26 cellular contexts compared by ENCODE assay signal in the genomic region with DNA sequence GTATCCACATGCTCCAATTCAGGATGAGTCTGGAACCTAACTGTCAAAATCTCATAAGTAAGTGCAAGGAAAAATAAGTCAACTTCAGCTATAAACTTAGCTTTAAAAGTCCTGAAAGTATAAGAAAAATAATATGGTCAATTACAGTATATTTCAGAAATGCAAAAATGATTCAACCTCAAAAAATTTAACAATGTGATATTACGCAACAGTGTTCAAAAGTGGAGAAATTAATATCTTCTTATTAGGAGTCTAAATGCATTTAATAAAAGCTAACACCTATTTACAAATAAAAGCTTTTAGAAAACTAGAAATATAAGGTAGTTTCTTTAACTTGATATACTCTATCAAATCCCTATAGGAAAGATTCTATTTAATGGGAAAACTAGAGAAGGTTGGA.
A peak's percentile ranks its signal among the peaks of the same experiment; 100 is the strongest.
DNase-seq lines count a peak whose midpoint lies in the region; ATAC-seq, FAIRE-seq and TF ChIP-seq lines count a peak whose summit lies in the region.
"Had no signal": no experiment of that assay in that cellular context is flagged by ENCODE, and none has a peak within 500 bp of the region (broad histone marks: within the 10 kb centered on the region; RNA-seq: fewer than 3 reads in every experiment).

No MANE protein-coding gene starts in this region.

- H2AK9ac ChIP-seq in IMR-90 (replicated peaks; ENCODE audit: low read depth, low read length, poor library complexity): no peak overlapping the region

- in situ Hi-C loops in GM23248 (cut with MboI) (loop anchor here (25.0 kb wide), 1 partner anchor 891 kb away; no protein-coding TSS in a partner anchor), IMR-90 (cut with MboI; ENCODE audit: low sequenced_read_pairs) (no loop called here)

- H4K20me1 ChIP-seq in GM23248 (ENCODE audit: insufficient read depth) (no peaks in the 10 kb centered on the region), IMR-90 (ENCODE audit: insufficient read depth, low read length) (no peaks in the 10 kb centered on the region), osteoblast (ENCODE audit: insufficient read depth, low read length) (no peaks in the 10 kb centered on the region)
- H4K20me1 ChIP-seq: BLaER1 treated with 17β-estradiol and CSF1 and Interleukin-3, amounts not matched to agents 10 nM and 100 nM had no signal

- no peak overlapping the region for H2BK15ac ChIP-seq in IMR-90 (ENCODE audit: low read depth, low read length)

- H3K4me3 ChIP-seq in GM23248: no peak overlapping the region
- H3K4me3 ChIP-seq in IMR-90 (ENCODE audit: insufficient read depth, low read depth, low read length): no peak overlapping the region
- no peak overlapping the region for H3K4me3 ChIP-seq in bronchial epithelial cell (ENCODE audit: low read depth, low read length)
- H3K4me3 ChIP-seq in fibroblast of pulmonary artery (replicated peaks; ENCODE audit: low read depth, low read length): no peak overlapping the region
- H3K4me3 ChIP-seq in osteoblast (ENCODE audit: insufficient read depth, low read length): no peak overlapping the region
- H3K4me3 ChIP-seq in lower leg skin (ENCODE audit: low read depth, poor library complexity, severe bottlenecking): no peak overlapping the region
- H3K4me3 ChIP-seq: A549; BLaER1 treated with 17β-estradiol and CSF1 and Interleukin-3, amounts not matched to agents 10 nM and 100 nM; GM12878; GM23338; HAP-1 had no signal

- H3K27ac ChIP-seq in GM23248 (no peak overlapping the region), IMR-90 (ENCODE audit: insufficient read depth, low read length) (no peak overlapping the region), osteoblast (ENCODE audit: low read depth, low read length) (no peak overlapping the region)
- H3K27ac ChIP-seq: A549; BLaER1 treated with 17β-estradiol and CSF1 and Interleukin-3, amounts not matched to agents 10 nM and 100 nM had no signal

- no peaks in the 10 kb centered on the region for H3K79me1 ChIP-seq in IMR-90 (ENCODE audit: low read depth in 1 of 2, low read length in 2 of 2)

- no peak overlapping the region for H2BK20ac ChIP-seq in IMR-90 (ENCODE audit: low read depth, low read length)

- no peak overlapping the region for H3K23ac ChIP-seq in IMR-90 (ENCODE audit: low read depth, low read length)

- intact Hi-C loops in IMR-90 (cut with micrococcal nuclease) (no loop called here), lower leg skin (cut with DNase I; ENCODE audit: low total_unique reads) (no loop called here)

- CTCF ChIA-PET in IMR-90 (lab: Yijun Ruan, JAX): no interaction called here

- BruUV-seq in IMR-90 (replicated peaks; lab: Mats Ljungman, UMichigan): no TSS peak

- TF ChIP-seq CTCF in IMR-90 (conservative IDR thresholded peaks at IDR 0.05; ENCODE audit: low read depth, low read length) (no peak), bronchial epithelial cell (IDR thresholded peaks at IDR 0.05; ENCODE audit: insufficient read depth, low read length, severe bottlenecking) (no peak), fibroblast of pulmonary artery (IDR thresholded peaks at IDR 0.05; ENCODE audit: low read length, missing control alignments) (no peak), osteoblast (IDR thresholded peaks at IDR 0.05; ENCODE audit: extremely low read depth, low read depth, low read length) (no peak), lower leg skin (IDR thresholded peaks at IDR 0.05) (no peak)

- peak; percentile 3 for DNase-seq in GM23248
- no peak for DNase-seq in IMR-90
- DNase-seq in bronchial epithelial cell (ENCODE audit: low read depth): peak; percentile 11
- DNase-seq in fibroblast of pulmonary artery (ENCODE audit: low read depth): peak; percentile 8
- DNase-seq in osteoblast (ENCODE audit: insufficient read length, low spot score, missing footprints): no peak
- DNase-seq in amygdala (lab: John Stamatoyannopoulos, UW): no peak
- no peak for DNase-seq in NCI-H1417 (lab: John Stamatoyannopoulos, UW)
- no peak for DNase-seq in lower leg skin (ENCODE audit: low spot score in 2 of 2)
- DNase-seq: 8988T; ACHN; AML-193; BE2C; CD4-positive, alpha-beta T cell; CD8-positive, alpha-beta memory T cell; DMS 273 treated with DMSO at 0.1 percent for 48 hours; DMS79; EL; GDM1 had no signal

- TF ChIP-seq RAD21 in IMR-90 (IDR thresholded peaks at IDR 0.05; ENCODE audit: low read length): no peak

- POLR2A ChIA-PET in IMR-90 (lab: Charles Lee; ENCODE audit: unreplicated experiment): no interaction called here

- H2AFZ ChIP-seq in GM23248: no peak overlapping the region
- no peak overlapping the region for H2AFZ ChIP-seq in IMR-90 (replicated peaks; ENCODE audit: low read length, poor library complexity)
- H2AFZ ChIP-seq in osteoblast (ENCODE audit: low read length): no peak overlapping the region
- H2AFZ ChIP-seq: GM23338 had no signal

- H3K27me3 ChIP-seq in GM23248 (replicated peaks; ENCODE audit: insufficient read depth) (no peaks in the 10 kb centered on the region), IMR-90 (ENCODE audit: control insufficient read depth, insufficient read depth, low read length) (no peaks in the 10 kb centered on the region), bronchial epithelial cell (ENCODE audit: control insufficient read depth, insufficient read depth, low read length) (no peaks in the 10 kb centered on the region), osteoblast (ENCODE audit: insufficient read depth, low read length) (no peaks in the 10 kb centered on the region)
- H3K27me3 ChIP-seq: BE2C; BLaER1 treated with 17β-estradiol and CSF1 and Interleukin-3, amounts not matched to agents 10 nM and 100 nM had no signal

- H3F3A ChIP-seq in GM23248 (ENCODE audit: insufficient read depth): no peaks in the 10 kb centered on the region

- H3K18ac ChIP-seq in IMR-90 (ENCODE audit: low read depth, low read length): no peak overlapping the region

- no peak for FAIRE-seq in bronchial epithelial cell (lab: Jason Lieb, UNC)
- FAIRE-seq: A549, D721Med, GM12878, GM19239, H54 had no signal

- H3K4me2 ChIP-seq in GM23248 (ENCODE audit: unreplicated experiment) (no peak overlapping the region), IMR-90 (ENCODE audit: low read depth, low read length) (no peak overlapping the region), osteoblast (ENCODE audit: insufficient read depth, low read length) (no peak overlapping the region)
- H3K4me2 ChIP-seq: A549; BLaER1 treated with 17β-estradiol and CSF1 and Interleukin-3, amounts not matched to agents 10 nM and 100 nM; GM23338 had no signal

- H3K79me2 ChIP-seq in GM23248 (ENCODE audit: insufficient read depth) (no peaks in the 10 kb centered on the region), osteoblast (ENCODE audit: insufficient read depth, low read length) (no peaks in the 10 kb centered on the region)

- no peak overlapping the region for H3K56ac ChIP-seq in IMR-90 (ENCODE audit: extremely low read depth, insufficient read depth, low read length)

- no peak for ATAC-seq in IMR-90 (ENCODE audit: low read depth)
- ATAC-seq: A549, GM12878, GM23338 had no signal

- H2AK5ac ChIP-seq in IMR-90 (ENCODE audit: low read depth, low read length): no peak overlapping the region

- H3K4ac ChIP-seq in IMR-90 (ENCODE audit: low read depth, low read length): no peak overlapping the region

- H3K36me3 ChIP-seq in GM23248 (ENCODE audit: low read depth) (no peaks in the 10 kb centered on the region), IMR-90 (ENCODE audit: control insufficient read depth, insufficient read depth, low read length) (no peaks in the 10 kb centered on the region), bronchial epithelial cell (ENCODE audit: control insufficient read depth, insufficient read depth, low read length) (no peaks in the 10 kb centered on the region), osteoblast (ENCODE audit: insufficient read depth, low read length) (no peaks in the 10 kb centered on the region)
- H3K36me3 ChIP-seq: BE2C; BLaER1 treated with 17β-estradiol and CSF1 and Interleukin-3, amounts not matched to agents 10 nM and 100 nM; HAP-1 had no signal

- no peak overlapping the region for H2BK5ac ChIP-seq in IMR-90 (ENCODE audit: low read depth, low read length, poor library complexity, severe bottlenecking)

- H3K9me1 ChIP-seq in IMR-90 (ENCODE audit: insufficient read depth, low read length): no peaks in the 10 kb centered on the region

- no peak overlapping the region for H4K8ac ChIP-seq in IMR-90 (ENCODE audit: low read depth in 2 of 2, low read length in 2 of 2)

- WGBS in GM23248 (ENCODE audit: low coverage in 1 of 2, low lambda C conversion rate in 2 of 2, missing lambda C conversion rate in 2 of 2), 2 experiments: 28 to 31% methylated on average over 1 of the region's 1 CpG
- WGBS in IMR-90 (ENCODE audit: extremely low coverage in 2 of 2, insufficient read length in 1 of 2), 2 experiments: no CpG with 5 or more reads among the region's 1 CpG
- 89 to 96% methylated on average over 1 of the region's 1 CpG for WGBS in lower leg skin, 2 donors

- H3K4me1 ChIP-seq in GM23248 (ENCODE audit: insufficient read depth): no peaks in the 10 kb centered on the region
- H3K4me1 ChIP-seq in IMR-90 (ENCODE audit: control insufficient read depth, insufficient read depth, low read length): no peaks in the 10 kb centered on the region
- H3K4me1 ChIP-seq in osteoblast (ENCODE audit: insufficient read depth, low read length): no peaks in the 10 kb centered on the region
- H3K4me1 ChIP-seq: A549; BE2C; BLaER1 treated with 17β-estradiol and CSF1 and Interleukin-3, amounts not matched to agents 10 nM and 100 nM; HAP-1 had no signal

- dilution Hi-C loops in IMR-90 (cut with HindIII; ENCODE audit: low sequenced_read_pairs, unreplicated experiment): no loop called here

- TF ChIP-seq POLR2A in IMR-90 (IDR thresholded peaks at IDR 0.05; ENCODE audit: low read depth, low read length): no peak
- TF ChIP-seq POLR2A in lower leg skin (IDR thresholded peaks at IDR 0.05): no peak

- no peak overlapping the region for H4K91ac ChIP-seq in IMR-90 (ENCODE audit: insufficient read depth, low read depth, low read length)

- no peak overlapping the region for H2BK120ac ChIP-seq in IMR-90 (ENCODE audit: low read depth, low read length)

- H3K9me2 ChIP-seq in GM23248 (ENCODE audit: insufficient read depth): no peaks in the 10 kb centered on the region

- no peak overlapping the region for H3K9ac ChIP-seq in GM23248
- no peak overlapping the region for H3K9ac ChIP-seq in IMR-90 (ENCODE audit: low read depth, low read length)
- H3K9ac ChIP-seq: BLaER1 treated with 17β-estradiol and CSF1 and Interleukin-3, amounts not matched to agents 10 nM and 100 nM had no signal

- H4K5ac ChIP-seq in IMR-90 (ENCODE audit: low read depth, low read length): no peak overlapping the region

- no peaks in the 10 kb centered on the region for H3K9me3 ChIP-seq in GM23248 (ENCODE audit: low read depth)
- 0 out of 2 replicates have a peak, but pooled peaks cover 2% of the 10 kb centered on the region for H3K9me3 ChIP-seq in IMR-90 (ENCODE audit: control insufficient read depth, insufficient read depth, low read length)
- peaks cover 1% of the 10 kb centered on the region for H3K9me3 ChIP-seq in osteoblast (ENCODE audit: low read depth, low read length)
- H3K9me3 ChIP-seq: A549, BE2C, HAP-1 had no signal

- no peak overlapping the region for H3K14ac ChIP-seq in IMR-90 (replicated peaks; ENCODE audit: low read depth, low read length)

TF ChIP-seq in IMR-90, 13 proteins besides CTCF, POLR2A, EP300 and RAD21 (continues in another document):
- TF ChIP-seq RFX5 (IDR thresholded peaks at IDR 0.05; ENCODE audit: low read depth, low read length) (no peak), MXI1 (IDR thresholded peaks at IDR 0.05; ENCODE audit: borderline replicate concordance, low read depth, low read length) (no peak), CHD1 (IDR thresholded peaks at IDR 0.05; ENCODE audit: low read depth, low read length) (no peak)

Comparison
In these comparisons a context has a peak if more than half of its experiments do, and no peak if none do; other contexts are left out.
1. DNase-seq: peak in GM23248 (single experiment), bronchial epithelial cell (single experiment) and fibroblast of pulmonary artery (single experiment); none in IMR-90 (single experiment), osteoblast (single experiment), amygdala (0 of 56), NCI-H1417 (0 of 3) and lower leg skin (0 of 2).